ENCODE assay signal across 29 cellular contexts in genomic region chrX:109403927-109404326, GRCh38.
"Had no signal": no experiment of that assay in that cellular context is flagged by ENCODE, and none has a peak within 500 bp of the region (broad histone marks: within the 10 kb centered on the region; RNA-seq: fewer than 3 reads in every experiment).

No MANE protein-coding gene starts in this region.

- H3K27ac ChIP-seq: dorsolateral prefrontal cortex, esophagus muscularis mucosa, foreskin keratinocyte, gastroesophageal sphincter, heart left ventricle, hepatocyte, left lung, ovary, psoas muscle, sigmoid colon, spleen, testis, tibial nerve, upper lobe of left lung had no signal

- H3K36me3 ChIP-seq: esophagus muscularis mucosa, gastroesophageal sphincter, heart left ventricle, left lung, ovary, sigmoid colon, spleen, tibial nerve, upper lobe of left lung had no signal

- H2AFZ ChIP-seq: hepatocyte had no signal

- H3K4me1 Mint-ChIP-seq: naive B cell; stimulated activated memory B cell treated with anti-CD40 and anti-IgM and Interleukin-4, amounts not matched to agents 10 μg/mL and 1 μg/mL and 100 μg/mL, for 72 hours had no signal

- ATAC-seq: foreskin keratinocyte; gastroesophageal sphincter; heart left ventricle; left lung; mucosa of descending colon; natural killer cell treated with Interleukin-12 subunit alpha and Interleukin-12 subunit beta and Interleukin-15 and Interleukin-18, amount 100 ng/mL, for 72 hours; psoas muscle; right cardiac atrium; stimulated activated memory B cell treated with anti-CD40 and anti-IgM and Interleukin-4, amounts not matched to agents 10 μg/mL and 1 μg/mL and 100 μg/mL, for 72 hours; stimulated activated naive CD8-positive, alpha-beta T cell treated with anti-CD3 and anti-CD28 coated beads, Interleukin-15, Interleukin-2, amounts not matched to agents 100 U/mL and 50 U/mL, for 24 hours had no signal

- H3K9me3 Mint-ChIP-seq: stimulated activated memory B cell treated with anti-CD40 and anti-IgM and Interleukin-4, amounts not matched to agents 10 μg/mL and 1 μg/mL and 100 μg/mL, for 72 hours had no signal

- H3K27ac Mint-ChIP-seq: mesothelial cell of epicardium; naive B cell; natural killer cell treated with Interleukin-12 subunit alpha and Interleukin-12 subunit beta and Interleukin-15 and Interleukin-18, amount 100 ng/mL, for 72 hours; stimulated activated memory B cell treated with anti-CD40 and anti-IgM and Interleukin-4, amounts not matched to agents 10 μg/mL and 1 μg/mL and 100 μg/mL, for 72 hours had no signal

- DNase-seq: dorsolateral prefrontal cortex; effector CD8-positive, alpha-beta T cell; foreskin keratinocyte; heart left ventricle; kidney; left lung; mesenchymal stem cell; mucosa of descending colon; naive B cell; nucleus accumbens; ovary; posterior cingulate gyrus; psoas muscle; right cardiac atrium; sigmoid colon; spleen; stimulated activated CD4-positive, alpha-beta T cell treated with anti-CD3 and anti-CD28 coated beads, Interleukin-4, amount 100 ng/mL, for 4 hours; stimulated activated naive CD8-positive, alpha-beta T cell treated with anti-CD3 and anti-CD28 coated beads, Interleukin-15, Interleukin-2, amounts not matched to agents 100 U/mL and 50 U/mL, for 24 hours; substantia nigra; testis; upper lobe of left lung had no signal

- H3K4me1 ChIP-seq: esophagus muscularis mucosa, foreskin keratinocyte, gastroesophageal sphincter, heart left ventricle, left lung, psoas muscle, sigmoid colon, spleen, testis, tibial nerve, upper lobe of left lung had no signal

- H3K9me3 ChIP-seq: esophagus muscularis mucosa, gastroesophageal sphincter, heart left ventricle, left lung, mucosa of descending colon, ovary, psoas muscle, sigmoid colon, spleen, testis, tibial nerve, upper lobe of left lung had no signal

- H3K36me3 Mint-ChIP-seq: mesothelial cell of epicardium; naive B cell; natural killer cell treated with Interleukin-12 subunit alpha and Interleukin-12 subunit beta and Interleukin-15 and Interleukin-18, amount 100 ng/mL, for 72 hours; stimulated activated memory B cell treated with anti-CD40 and anti-IgM and Interleukin-4, amounts not matched to agents 10 μg/mL and 1 μg/mL and 100 μg/mL, for 72 hours had no signal

- H3K4me3 Mint-ChIP-seq: mesothelial cell of epicardium; naive B cell; natural killer cell treated with Interleukin-12 subunit alpha and Interleukin-12 subunit beta and Interleukin-15 and Interleukin-18, amount 100 ng/mL, for 72 hours; neural crest cell; stimulated activated memory B cell treated with anti-CD40 and anti-IgM and Interleukin-4, amounts not matched to agents 10 μg/mL and 1 μg/mL and 100 μg/mL, for 72 hours had no signal

- H3K79me2 ChIP-seq: hepatocyte had no signal

- H3K27me3 Mint-ChIP-seq: stimulated activated memory B cell treated with anti-CD40 and anti-IgM and Interleukin-4, amounts not matched to agents 10 μg/mL and 1 μg/mL and 100 μg/mL, for 72 hours had no signal

- H3K4me3 ChIP-seq: dorsolateral prefrontal cortex, esophagus muscularis mucosa, gastroesophageal sphincter, heart left ventricle, hepatocyte, left lung, mucosa of descending colon, ovary, psoas muscle, sigmoid colon, spleen, testis, tibial nerve, upper lobe of left lung had no signal

- H3K4me2 ChIP-seq: hepatocyte had no signal

- H3K27me3 ChIP-seq: esophagus muscularis mucosa, foreskin keratinocyte, gastroesophageal sphincter, hepatocyte, left lung, ovary, testis, upper lobe of left lung had no signal
